9 cellular contexts compared by ENCODE assay signal in the genomic region with DNA sequence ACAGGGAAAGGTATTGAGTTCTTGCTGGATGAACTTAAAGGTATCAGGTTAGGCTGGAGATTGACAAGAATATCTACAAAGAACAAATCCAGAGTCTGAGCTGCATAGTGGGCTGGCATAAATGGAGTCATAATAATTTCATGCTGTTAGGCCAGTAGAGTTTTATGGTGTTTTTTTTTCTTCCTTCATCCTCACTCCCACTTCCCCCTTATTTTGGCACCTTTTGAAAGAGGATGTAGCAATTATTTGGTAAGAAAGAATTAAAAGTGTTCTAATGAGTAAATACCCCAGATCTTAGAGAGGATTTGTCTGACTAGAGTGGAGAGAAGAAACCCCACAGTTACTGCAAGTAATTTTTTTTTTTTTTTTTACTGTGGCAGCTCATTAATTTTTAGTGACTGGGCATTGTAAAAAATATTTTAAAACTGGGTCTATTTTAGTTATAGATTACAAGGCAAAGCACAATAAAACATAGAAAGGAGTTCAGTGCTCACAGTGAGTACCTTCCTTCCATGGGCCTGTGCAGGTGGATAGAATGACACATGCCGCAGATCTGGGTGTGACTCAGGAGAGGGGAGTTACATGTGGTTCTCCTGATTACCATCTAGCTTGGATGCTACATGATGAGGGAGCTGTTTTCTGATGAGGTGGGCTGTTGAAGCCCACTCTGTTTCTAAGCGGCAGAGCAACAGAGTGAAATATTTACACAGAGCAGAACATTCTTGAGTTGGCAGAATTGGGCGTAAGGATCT. TPM values are rescaled to one million over a fixed set of nuclear protein-coding genes. Genes with fewer than 3 reads are reported as not detected.
A peak's percentile ranks its signal among the peaks of the same experiment; 100 is the strongest.
DNase-seq lines count a peak whose midpoint lies in the region; ATAC-seq and TF ChIP-seq lines count a peak whose summit lies in the region.
"Had no signal": no experiment of that assay in that cellular context is flagged by ENCODE, and none has a peak within 500 bp of the region (broad histone marks: within the 10 kb centered on the region; RNA-seq: fewer than 3 reads in every experiment).

No MANE protein-coding gene starts in this region.

- intact Hi-C loops in activated naive CD4-positive, alpha-beta T cell treated with anti-CD3 and anti-CD28 coated beads for 36 hours (cut with micrococcal nuclease) = loop anchor here (1.0 to 10.0 kb wide), 3 partner anchors 142 to 768 kb away; no protein-coding TSS in a partner anchor

- peaks cover 2% of the 10 kb centered on the region for H3K9me3 Mint-ChIP-seq in activated naive CD4-positive, alpha-beta T cell treated with anti-CD3 and anti-CD28 coated beads for 36 hours
- H3K9me3 Mint-ChIP-seq in naive thymus-derived CD8-positive, alpha-beta T cell = peaks cover 0 to 8% (median 0%) of the 10 kb centered on the region in 9 donors

- peak overlapping the region; percentile 98 for H3K27ac Mint-ChIP-seq in activated naive CD4-positive, alpha-beta T cell treated with anti-CD3 and anti-CD28 coated beads for 36 hours
- peak overlapping the region; percentile 58 to 99 (median 87) for H3K27ac Mint-ChIP-seq in naive thymus-derived CD8-positive, alpha-beta T cell

- H4K20me1 ChIP-seq in DND-41 (ENCODE audit: insufficient read depth, low read length) = peaks cover 19% of the 10 kb centered on the region

- POLR2A ChIA-PET in naive thymus-derived CD8-positive, alpha-beta T cell (lab: Charles Lee) = no interaction called here

- peak overlapping the region in 1 of 2 experiments; percentile 88; a peak in 2 of 4 replicates for H3K4me3 ChIP-seq in DND-41 (ENCODE audit: low read depth in 1 of 2, low read length in 2 of 2)

- no peak for TF ChIP-seq CTCF in DND-41 (IDR thresholded peaks at IDR 0.05; ENCODE audit: borderline replicate concordance, extremely low read depth, low read length, poor library complexity, severe bottlenecking)

- H3K4me2 ChIP-seq in DND-41 (ENCODE audit: insufficient read depth, low read length) = peak overlapping the region; percentile 94

- no peak overlapping the region for H2AFZ ChIP-seq in DND-41 (ENCODE audit: low read depth, low read length)

- peak overlapping the region; percentile 98 for H3K27ac ChIP-seq in DND-41 (ENCODE audit: low read length)
- H3K27ac ChIP-seq: WERI-Rb-1 had no signal

- H3K36me3 ChIP-seq in DND-41 (ENCODE audit: insufficient read depth, low read length) = peaks cover 75% of the 10 kb centered on the region

- H3K79me2 ChIP-seq in DND-41 (ENCODE audit: insufficient read depth, low read length) = peaks cover 94% of the 10 kb centered on the region

- peak overlapping the region; percentile 99 for H3K9ac ChIP-seq in DND-41 (ENCODE audit: low read depth, low read length)

- H3K36me3 Mint-ChIP-seq in activated naive CD4-positive, alpha-beta T cell treated with anti-CD3 and anti-CD28 coated beads for 36 hours (ENCODE audit: low read depth) = peaks cover 75% of the 10 kb centered on the region
- H3K36me3 Mint-ChIP-seq in naive thymus-derived CD8-positive, alpha-beta T cell = peaks cover 7 to 31% (median 16%) of the 10 kb centered on the region in 3 donors

- CTCF ChIA-PET in activated naive CD4-positive, alpha-beta T cell treated with anti-CD3 and anti-CD28 coated beads for 36 hours (lab: Charles Lee) = interaction anchor here (0.6 to 7.6 kb wide), 7 partner anchors 8 to 523 kb away, joined by 3 to 54 read pairs (median 3); a partner anchor contains a TSS

- DNase-seq in DND-41 (no peak), NOMO-1 treated with DMSO at 0.1 percent for 48 hours (lab: John Stamatoyannopoulos, UW; ENCODE audit: unreplicated experiment) (peak; percentile 74), AG08396 (ENCODE audit: low spot score) (no peak), NCI-H1436 (lab: John Stamatoyannopoulos, UW) (no peak), NCI-H69 (lab: John Stamatoyannopoulos, UW) (no peak)
- DNase-seq in activated naive CD4-positive, alpha-beta T cell treated with anti-CD3 and anti-CD28 coated beads for 36 hours = peak; percentile 66
- DNase-seq in naive thymus-derived CD8-positive, alpha-beta T cell = no peak
- DNase-seq: WERI-Rb-1 had no signal

- no peaks in the 10 kb centered on the region for H3K27me3 ChIP-seq in DND-41 (ENCODE audit: insufficient read depth, low read length, poor library complexity)

- H3K9me3 ChIP-seq in DND-41 (ENCODE audit: insufficient read depth, low read length, severe bottlenecking) = no peaks in the 10 kb centered on the region

- ATAC-seq in DND-41 (ENCODE audit: insufficient read depth, low read depth) (no peak), HG03378 (IDR thresholded peaks at IDR 0.05; ENCODE audit: unreplicated experiment) (no peak)
- no peak for ATAC-seq in naive thymus-derived CD8-positive, alpha-beta T cell

- peaks cover 73% of the 10 kb centered on the region for H3K4me1 ChIP-seq in DND-41 (ENCODE audit: insufficient read depth, low read length)

- peak overlapping the region; percentile 71 for H3K4me3 Mint-ChIP-seq in activated naive CD4-positive, alpha-beta T cell treated with anti-CD3 and anti-CD28 coated beads for 36 hours
- H3K4me3 Mint-ChIP-seq in naive thymus-derived CD8-positive, alpha-beta T cell = peak overlapping the region in 9 of 10 donors; percentile 7 to 74 (median 59)

- H3K27me3 Mint-ChIP-seq in activated naive CD4-positive, alpha-beta T cell treated with anti-CD3 and anti-CD28 coated beads for 36 hours (ENCODE audit: low read depth) = no peaks in the 10 kb centered on the region
- no peaks in the 10 kb centered on the region for H3K27me3 Mint-ChIP-seq in naive thymus-derived CD8-positive, alpha-beta T cell

- peaks cover 67% of the 10 kb centered on the region for H3K4me1 Mint-ChIP-seq in activated naive CD4-positive, alpha-beta T cell treated with anti-CD3 and anti-CD28 coated beads for 36 hours (ENCODE audit: low read depth)
- H3K4me1 Mint-ChIP-seq in naive thymus-derived CD8-positive, alpha-beta T cell = peaks cover 53 to 85% (median 83%) of the 10 kb centered on the region in 4 donors

RNA-seq across cellular contexts. Expression of a gene that starts 5.2 kb away (rescaled TPM):
- 100 to 1,000 TPM; 137 to 138 TPM for total RNA-seq in activated naive CD4-positive, alpha-beta T cell treated with anti-CD3 and anti-CD28 coated beads for 36 hours
- 100 to 1,000 TPM; 108 to 109 TPM for total RNA-seq in naive thymus-derived CD8-positive, alpha-beta T cell
- 10 to 100 TPM; 25.5 to 31.0 (median 26.0) TPM for polyA plus RNA-seq in naive thymus-derived CD8-positive, alpha-beta T cell

Comparison
In these comparisons a context has a peak if more than half of its experiments do, and no peak if none do; other contexts are left out.
1. DNase-seq: peak in NOMO-1 treated with DMSO at 0.1 percent for 48 hours (single experiment) and activated naive CD4-positive, alpha-beta T cell treated with anti-CD3 and anti-CD28 coated beads for 36 hours (single experiment); none in DND-41 (single experiment), naive thymus-derived CD8-positive, alpha-beta T cell (0 of 10), AG08396 (single experiment), NCI-H1436 (single experiment) and NCI-H69 (single experiment).